In genomic region chr11:57523419-57523818, GRCh38 we compare ENCODE assay signal across 38 cellular contexts. TPM values are rescaled to one million over a fixed set of nuclear protein-coding genes. Genes with fewer than 3 reads are reported as not detected.
"Had no signal": no experiment of that assay in that cellular context is flagged by ENCODE, and none has a peak within 500 bp of the region (broad histone marks: within the 10 kb centered on the region; RNA-seq: fewer than 3 reads in every experiment).

No MANE protein-coding gene starts in this region.

- H3K9me3 ChIP-seq: esophagus muscularis mucosa, gastrocnemius medialis had no signal

- H3K36me3 ChIP-seq: brain microvascular endothelial cell had no signal

- FAIRE-seq: astrocyte, bronchial epithelial cell, colon had no signal

- H3K9me3 Mint-ChIP-seq: activated CD8-positive, alpha-beta T cell treated with anti-CD3 and anti-CD28 coated beads for 36 hours; activated T-cell treated with anti-CD3 and anti-CD28 coated beads, Interleukin-2, amount 50 U/mL, for 4 hours; activated T-helper 17 cell treated with anti-CD3 and anti-CD28 coated beads, Interleukin-2, amount 50 U/mL, for 72 hours; central memory CD8-positive, alpha-beta T cell; effector memory CD8-positive, alpha-beta T cell; T-cell; T-helper 1 cell treated with Interleukin-12 subunit alpha and Interleukin-12 subunit beta and Interleukin-4 antibody, amounts not matched to agents 30 μg/mL and 1 μg/mL, for 36 hours; T-helper 2 cell treated with Interferon-gamma antibody and Interleukin-4, amounts not matched to agents 5 μg/mL and 100 μg/mL, for 36 hours had no signal

- ATAC-seq: activated CD4-positive, alpha-beta T cell treated with anti-CD3 and anti-CD28 coated beads for 36 hours; activated CD8-positive, alpha-beta T cell treated with anti-CD3 and anti-CD28 coated beads for 36 hours; activated T-cell treated with anti-CD3 and anti-CD28 coated beads, Interleukin-2, amount 50 U/mL, for 4 hours; activated T-helper 17 cell treated with anti-CD3 and anti-CD28 coated beads, Interleukin-2, amount 50 U/mL, for 72 hours; effector memory CD8-positive, alpha-beta T cell; foreskin keratinocyte; gastrocnemius medialis; T-cell had no signal

- H3K4me1 Mint-ChIP-seq: central memory CD8-positive, alpha-beta T cell had no signal

- H3K27me3 Mint-ChIP-seq: activated CD4-positive, alpha-beta T cell treated with anti-CD3 and anti-CD28 coated beads for 36 hours; activated CD8-positive, alpha-beta T cell treated with anti-CD3 and anti-CD28 coated beads for 36 hours; activated naive CD8-positive, alpha-beta T cell; activated T-helper 17 cell treated with anti-CD3 and anti-CD28 coated beads, Interleukin-2, amount 50 U/mL, for 72 hours; central memory CD8-positive, alpha-beta T cell; T-cell had no signal

- H3K4me3 Mint-ChIP-seq: activated CD4-positive, alpha-beta T cell treated with anti-CD3 and anti-CD28 coated beads for 36 hours; activated CD8-positive, alpha-beta T cell treated with anti-CD3 and anti-CD28 coated beads for 36 hours; activated naive CD8-positive, alpha-beta T cell; activated T-cell treated with anti-CD3 and anti-CD28 coated beads, Interleukin-2, amount 50 U/mL, for 4 hours; activated T-helper 17 cell treated with anti-CD3 and anti-CD28 coated beads, Interleukin-2, amount 50 U/mL, for 72 hours; central memory CD8-positive, alpha-beta T cell; effector memory CD8-positive, alpha-beta T cell; T-cell; T-helper 1 cell treated with Interleukin-12 subunit alpha and Interleukin-12 subunit beta and Interleukin-4 antibody, amounts not matched to agents 30 μg/mL and 1 μg/mL, for 36 hours; T-helper 2 cell treated with Interferon-gamma antibody and Interleukin-4, amounts not matched to agents 5 μg/mL and 100 μg/mL, for 36 hours had no signal

- H3K4me3 ChIP-seq: esophagus muscularis mucosa, gastrocnemius medialis had no signal

- H3K27me3 ChIP-seq: brain microvascular endothelial cell, esophagus muscularis mucosa, foreskin keratinocyte, gastrocnemius medialis had no signal

- DNase-seq: activated CD4-positive, alpha-beta T cell treated with anti-CD3 and anti-CD28 coated beads for 36 hours; activated CD4-positive, alpha-beta T cell treated with anti-CD3 and anti-CD28 coated beads, Interleukin-2, amount 50 U/mL, for 1 hour; activated CD4-positive, alpha-beta T cell treated with anti-CD3 and anti-CD28 coated beads, Interleukin-2, amount 50 U/mL, for 48 hours; activated CD4-positive, CD25-positive, alpha-beta regulatory T cell; activated CD4-positive, CD25-positive, alpha-beta regulatory T cell treated with anti-CD3 and anti-CD28 coated beads, Interleukin-2, amount 50 U/mL, for 72 hours; activated CD8-positive, alpha-beta memory T cell treated with anti-CD3 and anti-CD28 coated beads for 24 hours; activated CD8-positive, alpha-beta T cell treated with anti-CD3 and anti-CD28 coated beads for 36 hours; activated effector memory CD4-positive, alpha-beta T cell treated with Interleukin-2 at 50 U/mL for 16 hours; activated gamma-delta T cell treated with Interleukin-2 at 50 U/mL for 16 hours; activated naive CD4-positive, alpha-beta T cell treated with anti-CD3 and anti-CD28 coated beads, Interleukin-2, amount 50 U/mL, for 16 hours; activated naive CD4-positive, alpha-beta T cell treated with Interleukin-2 at 50 U/mL for 16 hours; activated T-cell treated with anti-CD3 and anti-CD28 coated beads, Interleukin-2, amount 50 U/mL, for 4 hours; amniotic stem cell; anterior cingulate cortex; brain microvascular endothelial cell; cortex of kidney; dermis blood vessel endothelial cell; effector CD4-positive, alpha-beta T cell; effector memory CD8-positive, alpha-beta T cell; erythroblast; foreskin keratinocyte; gastrocnemius medialis; SW 1271; T-cell; T1000; WERI-Rb-1 had no signal

- H3K27ac Mint-ChIP-seq: activated CD4-positive, alpha-beta T cell treated with anti-CD3 and anti-CD28 coated beads for 36 hours; activated CD8-positive, alpha-beta T cell treated with anti-CD3 and anti-CD28 coated beads for 36 hours; activated naive CD8-positive, alpha-beta T cell; activated T-helper 17 cell treated with anti-CD3 and anti-CD28 coated beads, Interleukin-2, amount 50 U/mL, for 72 hours; T-cell; T-helper 1 cell treated with Interleukin-12 subunit alpha and Interleukin-12 subunit beta and Interleukin-4 antibody, amounts not matched to agents 30 μg/mL and 1 μg/mL, for 36 hours; T-helper 2 cell treated with Interferon-gamma antibody and Interleukin-4, amounts not matched to agents 5 μg/mL and 100 μg/mL, for 36 hours had no signal

- H3K27ac ChIP-seq: brain microvascular endothelial cell, esophagus muscularis mucosa, foreskin keratinocyte, gastrocnemius medialis, WERI-Rb-1 had no signal

- H3K4me1 ChIP-seq: esophagus muscularis mucosa, foreskin keratinocyte, gastrocnemius medialis had no signal

RNA-seq across cellular contexts. Expression of gene SMTNL1, which starts 14.0 kb away (rescaled TPM):
- total RNA-seq: activated CD4-positive, alpha-beta T cell treated with anti-CD3 and anti-CD28 coated beads for 36 hours; activated CD8-positive, alpha-beta T cell treated with anti-CD3 and anti-CD28 coated beads for 36 hours; activated T-cell treated with anti-CD3 and anti-CD28 coated beads, Interleukin-2, amount 50 U/mL, for 4 hours; activated T-helper 17 cell treated with anti-CD3 and anti-CD28 coated beads, Interleukin-2, amount 50 U/mL, for 72 hours; astrocyte; bronchial epithelial cell; cardiac septum; chondrocyte; dermis blood vessel endothelial cell; esophagus muscularis mucosa; foreskin keratinocyte; glomerular endothelial cell; T-cell had no signal
- polyA plus RNA-seq: foreskin keratinocyte had no signal
